8 cellular contexts compared by ENCODE assay signal in genomic region chr7:7970620-7971307, GRCh38. TPM values are rescaled to one million over a fixed set of nuclear protein-coding genes. Genes with fewer than 3 reads are reported as not detected.
DNase-seq lines count a peak whose midpoint lies in the region; ATAC-seq and TF ChIP-seq lines count a peak whose summit lies in the region.

No MANE protein-coding gene starts in this region.

- peaks cover 58% of the 10 kb centered on the region for H3K79me2 ChIP-seq in hepatocyte

- H3K4me1 Mint-ChIP-seq in type B pancreatic cell (ENCODE audit: unreplicated experiment), result peaks cover 5% of the 10 kb centered on the region

- H3K9me3 ChIP-seq in RWPE2 (ENCODE audit: severe bottlenecking), result peaks cover 2% of the 10 kb centered on the region
- no peaks in the 10 kb centered on the region for H3K9me3 ChIP-seq in hepatocyte (ENCODE audit: low read depth)

- H3K36me3 Mint-ChIP-seq in type B pancreatic cell, result no peaks in the 10 kb centered on the region

- H3K27me3 ChIP-seq in RWPE2 (ENCODE audit: insufficient read depth, poor library complexity, severe bottlenecking), result no peaks in the 10 kb centered on the region
- H3K27me3 ChIP-seq in hepatocyte, result no peaks in the 10 kb centered on the region

- H3K27ac ChIP-seq in RWPE2 (ENCODE audit: poor library complexity, severe bottlenecking) (no peak overlapping the region), hepatocyte (peak overlapping the region; percentile 74)

- H3K4me3 Mint-ChIP-seq in type B pancreatic cell, result no peak overlapping the region

- no peak overlapping the region for H3K27ac Mint-ChIP-seq in type B pancreatic cell

- H3K9me3 Mint-ChIP-seq in type B pancreatic cell, result no peaks in the 10 kb centered on the region

- peak; percentile 25 for TF ChIP-seq POLR2A in GM19099 (IDR thresholded peaks at IDR 0.05; ENCODE audit: extremely low read depth, insufficient read length, low read depth)

- H3K36me3 ChIP-seq in RWPE2 (ENCODE audit: low read depth) (no peaks in the 10 kb centered on the region), hepatocyte (replicated peaks; ENCODE audit: insufficient read depth, low read depth) (no peaks in the 10 kb centered on the region)

- peaks cover 17% of the 10 kb centered on the region for H4K20me1 ChIP-seq in hepatocyte (ENCODE audit: insufficient read depth, poor library complexity, severe bottlenecking)

- no peak for TF ChIP-seq CTCF in RWPE2 (IDR thresholded peaks at IDR 0.05; ENCODE audit: poor library complexity, severe bottlenecking)
- TF ChIP-seq CTCF in hepatocyte (IDR thresholded peaks at IDR 0.05; ENCODE audit: poor library complexity), result no peak
- no peak for TF ChIP-seq CTCF in type B pancreatic cell (conservative IDR thresholded peaks at IDR 0.05)

- 34% methylated on average over 5 of the region's 5 CpGs for WGBS in hepatocyte (ENCODE audit: low lambda C conversion rate, missing lambda C conversion rate)

- H3K4me3 ChIP-seq in RWPE2 (ENCODE audit: severe bottlenecking) (peak overlapping the region; percentile 79), hepatocyte (peak overlapping the region; percentile 94)

- peak overlapping the region; percentile 93 for H3K4me2 ChIP-seq in hepatocyte

- ATAC-seq in RWPE2 (ENCODE audit: low read depth), result no peak
- no peak for ATAC-seq in HG03139 (IDR thresholded peaks at IDR 0.05; ENCODE audit: unreplicated experiment)
- ATAC-seq in GM18502 (IDR thresholded peaks at IDR 0.05; ENCODE audit: poor library complexity, unreplicated experiment), result no peak

- peak; percentile 48 for DNase-seq in ACHN
- no peak for DNase-seq in RWPE2 (ENCODE audit: low spot score)
- DNase-seq in hepatocyte (ENCODE audit: low spot score), result no peak
- peak; percentile 67 for DNase-seq in superior temporal gyrus (ENCODE audit: extremely low spot score)
- DNase-seq in type B pancreatic cell (ENCODE audit: extremely low spot score, unreplicated experiment), result no peak

- no peaks in the 10 kb centered on the region for H3K27me3 Mint-ChIP-seq in type B pancreatic cell

- peaks cover 14% of the 10 kb centered on the region for H3K4me1 ChIP-seq in RWPE2 (ENCODE audit: insufficient read depth, poor library complexity, severe bottlenecking)
- H3K4me1 ChIP-seq in hepatocyte (ENCODE audit: insufficient read depth), result peaks cover 14% of the 10 kb centered on the region

- no peak overlapping the region for H2AFZ ChIP-seq in hepatocyte

- in situ Hi-C loops in ACHN (cut with HindIII; ENCODE audit: low pct_ligation_motif_present, low pct_unique_long_range_greater_than_20kb, low sequenced_read_pairs), result no loop called here

- H3K9me2 ChIP-seq in hepatocyte (replicated peaks; ENCODE audit: insufficient read depth), result no peaks in the 10 kb centered on the region

RNA-seq across cellular contexts. Expression of gene GLCCI1, which starts 2.2 kb away (rescaled TPM):
- total RNA-seq in hepatocyte, result 18.2 and 21.4 TPM in 2 replicates
- 15.7 and 28.8 TPM in 2 replicates for polyA plus RNA-seq in hepatocyte
- 11.9 and 25.0 TPM in 2 replicates for total RNA-seq in type B pancreatic cell (ENCODE audit: low replicate concordance)

Comparison
In these comparisons a context has a peak if more than half of its experiments do, and no peak if none do; other contexts are left out.
1. DNase-seq: peak in ACHN (single experiment) and superior temporal gyrus (single experiment); none in RWPE2 (single experiment), hepatocyte (single experiment) and type B pancreatic cell (single experiment).